In genomic region chr15:90829942-90830440, GRCh38 we compare ENCODE assay signal across 9 cellular contexts. TPM values are rescaled to one million over a fixed set of nuclear protein-coding genes. Genes with fewer than 3 reads are reported as not detected.
DNase-seq lines count a peak whose midpoint lies in the region; ATAC-seq and TF ChIP-seq lines count a peak whose summit lies in the region.
"Had no signal": no experiment of that assay in that cellular context is flagged by ENCODE, and none has a peak within 500 bp of the region (broad histone marks: within the 10 kb centered on the region; RNA-seq: fewer than 3 reads in every experiment).

No MANE protein-coding gene starts in this region.

- H3K4me3 ChIP-seq in CD8-positive, alpha-beta memory T cell (ENCODE audit: low read length), result no peak overlapping the region
- H3K4me3 ChIP-seq in MM.1S (ENCODE audit: low read length), result no peak overlapping the region
- H3K4me3 ChIP-seq: MG63 had no signal

- no peaks in the 10 kb centered on the region for H3K79me2 ChIP-seq in MM.1S (ENCODE audit: low read length)

- no peak overlapping the region for H3K9ac ChIP-seq in MM.1S (ENCODE audit: low read length)

- no peaks in the 10 kb centered on the region for H4K20me1 ChIP-seq in MM.1S (ENCODE audit: insufficient read depth, low read length)

- TF ChIP-seq CTCF in MM.1S (IDR thresholded peaks at IDR 0.05; ENCODE audit: low read length), result no peak

- no peaks in the 10 kb centered on the region for H3K9me2 ChIP-seq in MM.1S (replicated peaks; ENCODE audit: insufficient read depth, low read length)

- H3K36me3 ChIP-seq in CD8-positive, alpha-beta memory T cell (ENCODE audit: insufficient read depth, low read length), result no peaks in the 10 kb centered on the region
- no peaks in the 10 kb centered on the region for H3K36me3 ChIP-seq in MM.1S (replicated peaks; ENCODE audit: insufficient read depth, low read length)
- H3K36me3 ChIP-seq: MG63 had no signal

- no peaks in the 10 kb centered on the region for H3K36me3 Mint-ChIP-seq in CD8-positive, alpha-beta memory T cell
- peaks cover 16% of the 10 kb centered on the region for H3K36me3 Mint-ChIP-seq in activated T-helper 2 cell treated with anti-CD3 and anti-CD28 coated beads, Interferon-gamma antibody, Interleukin-2, Interleukin-4, amounts not matched to agents 10 μg/mL and 5 μg/mL and 100 μg/mL, durations not matched to agents 14 hours and 24 hours and 36 hours (ENCODE audit: low read depth)
- H3K36me3 Mint-ChIP-seq in natural killer cell treated with Interleukin-12 subunit alpha and Interleukin-12 subunit beta and Interleukin-15 and Interleukin-18, amount 100 ng/mL, for 72 hours, result peaks cover 7% of the 10 kb centered on the region

- no peaks in the 10 kb centered on the region for H3F3A ChIP-seq in MM.1S (ENCODE audit: insufficient read depth, low read length)

- intact Hi-C loops in activated T-helper 2 cell treated with anti-CD3 and anti-CD28 coated beads, Interferon-gamma antibody, Interleukin-2, Interleukin-4, amounts not matched to agents 10 μg/mL and 5 μg/mL and 100 μg/mL, durations not matched to agents 14 hours and 24 hours and 36 hours (cut with micrococcal nuclease), result loop anchor here (1.0 to 2.0 kb wide), 5 partner anchors 8 to 169 kb away; no protein-coding TSS in a partner anchor

- POLR2A ChIA-PET in CD8-positive, alpha-beta memory T cell (lab: Charles Lee), result no interaction called here

- no peak overlapping the region for H3K4me2 ChIP-seq in MM.1S (ENCODE audit: low read depth, low read length)

- ATAC-seq in HG02798 (IDR thresholded peaks at IDR 0.05; ENCODE audit: poor library complexity, unreplicated experiment) (peak; percentile 44), HG02870 (IDR thresholded peaks at IDR 0.05; ENCODE audit: unreplicated experiment) (no peak)
- ATAC-seq in natural killer cell treated with Interleukin-12 subunit alpha and Interleukin-12 subunit beta and Interleukin-15 and Interleukin-18, amount 100 ng/mL, for 72 hours, result peak; percentile 93 to 94

- H3K27ac ChIP-seq in CD8-positive, alpha-beta memory T cell (ENCODE audit: low read depth, low read length), result no peak overlapping the region
- no peak overlapping the region for H3K27ac ChIP-seq in MM.1S (ENCODE audit: low read length)

- no peaks in the 10 kb centered on the region for H3K9me3 Mint-ChIP-seq in CD8-positive, alpha-beta memory T cell
- peaks cover 6% of the 10 kb centered on the region for H3K9me3 Mint-ChIP-seq in activated T-helper 2 cell treated with anti-CD3 and anti-CD28 coated beads, Interferon-gamma antibody, Interleukin-2, Interleukin-4, amounts not matched to agents 10 μg/mL and 5 μg/mL and 100 μg/mL, durations not matched to agents 14 hours and 24 hours and 36 hours
- H3K9me3 Mint-ChIP-seq in natural killer cell treated with Interleukin-12 subunit alpha and Interleukin-12 subunit beta and Interleukin-15 and Interleukin-18, amount 100 ng/mL, for 72 hours, result no peaks in the 10 kb centered on the region

- H2AFZ ChIP-seq in MM.1S (ENCODE audit: low read length), result no peak overlapping the region

- no peaks in the 10 kb centered on the region for H3K27me3 ChIP-seq in CD8-positive, alpha-beta memory T cell (ENCODE audit: insufficient read depth, low read length, poor library complexity, severe bottlenecking)
- H3K27me3 ChIP-seq in MM.1S (replicated peaks; ENCODE audit: insufficient read depth, low read length), result no peaks in the 10 kb centered on the region
- H3K27me3 ChIP-seq: MG63 had no signal

- peak in 3 of 5 donors; percentile 22 to 29 (median 29) for DNase-seq in CD8-positive, alpha-beta memory T cell
- DNase-seq in activated T-helper 2 cell treated with anti-CD3 and anti-CD28 coated beads, Interferon-gamma antibody, Interleukin-2, Interleukin-4, amounts not matched to agents 10 μg/mL and 5 μg/mL and 100 μg/mL, durations not matched to agents 14 hours and 24 hours and 36 hours (ENCODE audit: low spot score), result peak; percentile 57
- peak; percentile 96 for DNase-seq in natural killer cell treated with Interleukin-12 subunit alpha and Interleukin-12 subunit beta and Interleukin-15 and Interleukin-18, amount 100 ng/mL, for 72 hours (ENCODE audit: low spot score)
- DNase-seq in ecto neural progenitor cell (ENCODE audit: low spot score) (no peak), MM.1S (no peak), NCI-H187 treated with DMSO at 0.1 percent for 48 hours (lab: John Stamatoyannopoulos, UW) (no peak)
- DNase-seq: MG63 had no signal

- H3K4me3 Mint-ChIP-seq in CD8-positive, alpha-beta memory T cell, result peak overlapping the region; percentile 7 to 80 (median 50)
- H3K4me3 Mint-ChIP-seq in activated T-helper 2 cell treated with anti-CD3 and anti-CD28 coated beads, Interferon-gamma antibody, Interleukin-2, Interleukin-4, amounts not matched to agents 10 μg/mL and 5 μg/mL and 100 μg/mL, durations not matched to agents 14 hours and 24 hours and 36 hours (ENCODE audit: low read depth), result peak overlapping the region; percentile 31
- peak overlapping the region; percentile 90 for H3K4me3 Mint-ChIP-seq in natural killer cell treated with Interleukin-12 subunit alpha and Interleukin-12 subunit beta and Interleukin-15 and Interleukin-18, amount 100 ng/mL, for 72 hours

- peaks cover 12 to 19% (median 15%) of the 10 kb centered on the region in 3 donors for H3K4me1 Mint-ChIP-seq in CD8-positive, alpha-beta memory T cell
- H3K4me1 Mint-ChIP-seq in activated T-helper 2 cell treated with anti-CD3 and anti-CD28 coated beads, Interferon-gamma antibody, Interleukin-2, Interleukin-4, amounts not matched to agents 10 μg/mL and 5 μg/mL and 100 μg/mL, durations not matched to agents 14 hours and 24 hours and 36 hours (ENCODE audit: low read depth), result peaks cover 39% of the 10 kb centered on the region
- peaks cover 48 to 60% of the 10 kb centered on the region in 2 donors for H3K4me1 Mint-ChIP-seq in natural killer cell treated with Interleukin-12 subunit alpha and Interleukin-12 subunit beta and Interleukin-15 and Interleukin-18, amount 100 ng/mL, for 72 hours (ENCODE audit: low read depth in 2 of 2)

- no peaks in the 10 kb centered on the region for H3K4me1 ChIP-seq in CD8-positive, alpha-beta memory T cell (ENCODE audit: insufficient read depth, low read length)
- H3K4me1 ChIP-seq in MM.1S (ENCODE audit: low read length), result no peaks in the 10 kb centered on the region

- peaks cover 0 to 7% of the 10 kb centered on the region in 2 donors for H3K27me3 Mint-ChIP-seq in CD8-positive, alpha-beta memory T cell
- no peaks in the 10 kb centered on the region for H3K27me3 Mint-ChIP-seq in activated T-helper 2 cell treated with anti-CD3 and anti-CD28 coated beads, Interferon-gamma antibody, Interleukin-2, Interleukin-4, amounts not matched to agents 10 μg/mL and 5 μg/mL and 100 μg/mL, durations not matched to agents 14 hours and 24 hours and 36 hours (ENCODE audit: low read depth)
- no peaks in the 10 kb centered on the region for H3K27me3 Mint-ChIP-seq in natural killer cell treated with Interleukin-12 subunit alpha and Interleukin-12 subunit beta and Interleukin-15 and Interleukin-18, amount 100 ng/mL, for 72 hours

- CTCF ChIA-PET in CD8-positive, alpha-beta memory T cell (lab: Charles Lee), result no interaction called here

- H3K27ac Mint-ChIP-seq in CD8-positive, alpha-beta memory T cell, result peak overlapping the region; percentile 5 to 94 (median 85)
- H3K27ac Mint-ChIP-seq in activated T-helper 2 cell treated with anti-CD3 and anti-CD28 coated beads, Interferon-gamma antibody, Interleukin-2, Interleukin-4, amounts not matched to agents 10 μg/mL and 5 μg/mL and 100 μg/mL, durations not matched to agents 14 hours and 24 hours and 36 hours, result peak overlapping the region; percentile 96
- H3K27ac Mint-ChIP-seq in natural killer cell treated with Interleukin-12 subunit alpha and Interleukin-12 subunit beta and Interleukin-15 and Interleukin-18, amount 100 ng/mL, for 72 hours, result peak overlapping the region; percentile 97 to 99

- H3K9me3 ChIP-seq in CD8-positive, alpha-beta memory T cell (ENCODE audit: low read length), result no peaks in the 10 kb centered on the region
- no peaks in the 10 kb centered on the region for H3K9me3 ChIP-seq in MM.1S (replicated peaks; ENCODE audit: insufficient read depth, low read length)
- H3K9me3 ChIP-seq: MG63 had no signal

RNA-seq across cellular contexts. Expression of gene FURIN, which starts 38.4 kb away (rescaled TPM):
- total RNA-seq in CD8-positive, alpha-beta memory T cell, result 100 to 1,000 TPM; 121 to 124 TPM
- polyA plus RNA-seq in CD8-positive, alpha-beta memory T cell, result 11.7 TPM
- 564 and 570 TPM in 2 replicates for total RNA-seq in activated T-helper 2 cell treated with anti-CD3 and anti-CD28 coated beads, Interferon-gamma antibody, Interleukin-2, Interleukin-4, amounts not matched to agents 10 μg/mL and 5 μg/mL and 100 μg/mL, durations not matched to agents 14 hours and 24 hours and 36 hours
- total RNA-seq in natural killer cell treated with Interleukin-12 subunit alpha and Interleukin-12 subunit beta and Interleukin-15 and Interleukin-18, amount 100 ng/mL, for 72 hours, result 100 to 1,000 TPM; 528 to 679 TPM

RNA-seq across cellular contexts. Expression of gene FES, which starts 54.3 kb away (rescaled TPM):
- 1 to 10 TPM; 2.5 to 2.6 TPM for total RNA-seq in CD8-positive, alpha-beta memory T cell
- polyA plus RNA-seq in CD8-positive, alpha-beta memory T cell, result 0.28 TPM
- total RNA-seq in activated T-helper 2 cell treated with anti-CD3 and anti-CD28 coated beads, Interferon-gamma antibody, Interleukin-2, Interleukin-4, amounts not matched to agents 10 μg/mL and 5 μg/mL and 100 μg/mL, durations not matched to agents 14 hours and 24 hours and 36 hours, result 51.9 and 55.8 TPM in 2 replicates
- total RNA-seq in natural killer cell treated with Interleukin-12 subunit alpha and Interleukin-12 subunit beta and Interleukin-15 and Interleukin-18, amount 100 ng/mL, for 72 hours, result 100 to 1,000 TPM; 139 to 140 TPM

Comparison
In these comparisons a context has a peak if more than half of its experiments do, and no peak if none do; other contexts are left out.
1. DNase-seq: peak in CD8-positive, alpha-beta memory T cell (3 of 5), activated T-helper 2 cell treated with anti-CD3 and anti-CD28 coated beads, Interferon-gamma antibody, Interleukin-2, Interleukin-4, amounts not matched to agents 10 μg/mL and 5 μg/mL and 100 μg/mL, durations not matched to agents 14 hours and 24 hours and 36 hours (single experiment) and natural killer cell treated with Interleukin-12 subunit alpha and Interleukin-12 subunit beta and Interleukin-15 and Interleukin-18, amount 100 ng/mL, for 72 hours (single experiment); none in ecto neural progenitor cell (single experiment), MM.1S (single experiment) and NCI-H187 treated with DMSO at 0.1 percent for 48 hours (single experiment).
2. H3K4me3 Mint-ChIP-seq: peak in every context shown above with its lines; median percentile 90 in natural killer cell treated with Interleukin-12 subunit alpha and Interleukin-12 subunit beta and Interleukin-15 and Interleukin-18, amount 100 ng/mL, for 72 hours; 50 in CD8-positive, alpha-beta memory T cell; 31 in activated T-helper 2 cell treated with anti-CD3 and anti-CD28 coated beads, Interferon-gamma antibody, Interleukin-2, Interleukin-4, amounts not matched to agents 10 μg/mL and 5 μg/mL and 100 μg/mL, durations not matched to agents 14 hours and 24 hours and 36 hours.
3. RNA of gene FES, which starts 54.3 kb away (total RNA-seq): 139 to 140 TPM in natural killer cell treated with Interleukin-12 subunit alpha and Interleukin-12 subunit beta and Interleukin-15 and Interleukin-18, amount 100 ng/mL, for 72 hours and 51.9 to 55.8 TPM in activated T-helper 2 cell treated with anti-CD3 and anti-CD28 coated beads, Interferon-gamma antibody, Interleukin-2, Interleukin-4, amounts not matched to agents 10 μg/mL and 5 μg/mL and 100 μg/mL, durations not matched to agents 14 hours and 24 hours and 36 hours; 2.5 to 2.6 TPM in CD8-positive, alpha-beta memory T cell; every median in the first group is over 10 times any median in the second.
4. Peak in every context shown above with its lines, with median percentiles within 50 percentile points of each other: H3K27ac Mint-ChIP-seq.